ENCODE assay signal across 1 cellular context in the genomic region with DNA sequence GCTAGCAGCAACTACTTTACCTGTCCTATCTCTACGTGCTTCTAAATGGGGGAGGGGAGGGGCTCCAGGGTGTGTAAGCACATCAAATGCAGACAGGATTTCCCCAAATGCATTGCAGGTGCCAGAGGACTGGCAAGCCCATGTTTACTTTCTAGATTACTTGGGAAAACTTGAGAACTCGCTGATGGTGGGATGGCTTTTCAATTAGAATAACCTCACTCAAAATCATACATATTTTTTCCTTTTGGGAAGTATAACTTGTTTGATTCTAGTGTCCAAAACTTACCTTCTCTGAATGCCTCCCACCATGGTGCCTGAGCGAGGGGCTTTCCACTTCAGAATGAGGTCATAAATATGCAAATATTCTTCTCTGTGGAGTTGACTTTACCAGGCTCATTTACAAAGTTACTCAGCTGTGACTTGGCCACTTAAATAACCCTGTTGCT.
TF ChIP-seq lines count a peak whose summit lies in the region.

No MANE protein-coding gene starts in this region.

TF ChIP-seq in GM23338, 12 proteins besides CTCF, POLR2A, EP300 and RAD21 (continued from another document):
- TF ChIP-seq, protein P1, sequence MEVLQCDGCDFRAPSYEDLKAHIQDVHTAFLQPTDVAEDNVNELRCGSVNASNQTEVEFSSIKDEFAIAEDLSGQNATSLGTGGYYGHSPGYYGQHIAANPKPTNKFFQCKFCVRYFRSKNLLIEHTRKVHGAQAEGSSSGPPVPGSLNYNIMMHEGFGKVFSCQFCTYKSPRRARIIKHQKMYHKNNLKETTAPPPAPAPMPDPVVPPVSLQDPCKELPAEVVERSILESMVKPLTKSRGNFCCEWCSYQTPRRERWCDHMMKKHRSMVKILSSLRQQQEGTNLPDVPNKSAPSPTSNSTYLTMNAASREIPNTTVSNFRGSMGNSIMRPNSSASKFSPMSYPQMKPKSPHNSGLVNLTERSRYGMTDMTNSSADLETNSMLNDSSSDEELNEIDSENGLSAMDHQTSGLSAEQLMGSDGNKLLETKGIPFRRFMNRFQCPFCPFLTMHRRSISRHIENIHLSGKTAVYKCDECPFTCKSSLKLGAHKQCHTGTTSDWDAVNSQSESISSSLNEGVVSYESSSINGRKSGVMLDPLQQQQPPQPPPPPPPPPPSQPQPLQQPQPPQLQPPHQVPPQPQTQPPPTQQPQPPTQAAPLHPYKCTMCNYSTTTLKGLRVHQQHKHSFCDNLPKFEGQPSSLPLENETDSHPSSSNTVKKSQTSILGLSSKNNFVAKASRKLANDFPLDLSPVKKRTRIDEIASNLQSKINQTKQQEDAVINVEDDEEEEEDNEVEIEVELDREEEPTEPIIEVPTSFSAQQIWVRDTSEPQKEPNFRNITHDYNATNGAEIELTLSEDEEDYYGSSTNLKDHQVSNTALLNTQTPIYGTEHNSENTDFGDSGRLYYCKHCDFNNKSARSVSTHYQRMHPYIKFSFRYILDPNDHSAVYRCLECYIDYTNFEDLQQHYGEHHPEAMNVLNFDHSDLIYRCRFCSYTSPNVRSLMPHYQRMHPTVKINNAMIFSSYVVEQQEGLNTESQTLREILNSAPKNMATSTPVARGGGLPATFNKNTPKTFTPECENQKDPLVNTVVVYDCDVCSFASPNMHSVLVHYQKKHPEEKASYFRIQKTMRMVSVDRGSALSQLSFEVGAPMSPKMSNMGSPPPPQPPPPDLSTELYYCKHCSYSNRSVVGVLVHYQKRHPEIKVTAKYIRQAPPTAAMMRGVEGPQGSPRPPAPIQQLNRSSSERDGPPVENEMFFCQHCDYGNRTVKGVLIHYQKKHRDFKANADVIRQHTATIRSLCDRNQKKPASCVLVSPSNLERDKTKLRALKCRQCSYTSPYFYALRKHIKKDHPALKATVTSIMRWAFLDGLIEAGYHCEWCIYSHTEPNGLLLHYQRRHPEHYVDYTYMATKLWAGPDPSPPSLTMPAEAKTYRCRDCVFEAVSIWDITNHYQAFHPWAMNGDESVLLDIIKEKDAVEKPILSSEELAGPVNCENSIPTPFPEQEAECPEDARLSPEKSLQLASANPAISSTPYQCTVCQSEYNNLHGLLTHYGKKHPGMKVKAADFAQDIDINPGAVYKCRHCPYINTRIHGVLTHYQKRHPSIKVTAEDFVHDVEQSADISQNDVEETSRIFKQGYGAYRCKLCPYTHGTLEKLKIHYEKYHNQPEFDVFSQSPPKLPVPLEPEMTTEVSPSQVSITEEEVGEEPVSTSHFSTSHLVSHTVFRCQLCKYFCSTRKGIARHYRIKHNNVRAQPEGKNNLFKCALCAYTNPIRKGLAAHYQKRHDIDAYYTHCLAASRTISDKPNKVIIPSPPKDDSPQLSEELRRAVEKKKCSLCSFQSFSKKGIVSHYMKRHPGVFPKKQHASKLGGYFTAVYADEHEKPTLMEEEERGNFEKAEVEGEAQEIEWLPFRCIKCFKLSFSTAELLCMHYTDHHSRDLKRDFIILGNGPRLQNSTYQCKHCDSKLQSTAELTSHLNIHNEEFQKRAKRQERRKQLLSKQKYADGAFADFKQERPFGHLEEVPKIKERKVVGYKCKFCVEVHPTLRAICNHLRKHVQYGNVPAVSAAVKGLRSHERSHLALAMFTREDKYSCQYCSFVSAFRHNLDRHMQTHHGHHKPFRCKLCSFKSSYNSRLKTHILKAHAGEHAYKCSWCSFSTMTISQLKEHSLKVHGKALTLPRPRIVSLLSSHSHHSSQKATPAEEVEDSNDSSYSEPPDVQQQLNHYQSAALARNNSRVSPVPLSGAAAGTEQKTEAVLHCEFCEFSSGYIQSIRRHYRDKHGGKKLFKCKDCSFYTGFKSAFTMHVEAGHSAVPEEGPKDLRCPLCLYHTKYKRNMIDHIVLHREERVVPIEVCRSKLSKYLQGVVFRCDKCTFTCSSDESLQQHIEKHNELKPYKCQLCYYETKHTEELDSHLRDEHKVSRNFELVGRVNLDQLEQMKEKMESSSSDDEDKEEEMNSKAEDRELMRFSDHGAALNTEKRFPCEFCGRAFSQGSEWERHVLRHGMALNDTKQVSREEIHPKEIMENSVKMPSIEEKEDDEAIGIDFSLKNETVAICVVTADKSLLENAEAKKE (CRISPR knock-in tag; IDR thresholded peaks at IDR 0.05): no peak
- TF ChIP-seq JUNB (IDR thresholded peaks at IDR 0.05; ENCODE audit: unreplicated experiment): no peak
